In the genomic region with DNA sequence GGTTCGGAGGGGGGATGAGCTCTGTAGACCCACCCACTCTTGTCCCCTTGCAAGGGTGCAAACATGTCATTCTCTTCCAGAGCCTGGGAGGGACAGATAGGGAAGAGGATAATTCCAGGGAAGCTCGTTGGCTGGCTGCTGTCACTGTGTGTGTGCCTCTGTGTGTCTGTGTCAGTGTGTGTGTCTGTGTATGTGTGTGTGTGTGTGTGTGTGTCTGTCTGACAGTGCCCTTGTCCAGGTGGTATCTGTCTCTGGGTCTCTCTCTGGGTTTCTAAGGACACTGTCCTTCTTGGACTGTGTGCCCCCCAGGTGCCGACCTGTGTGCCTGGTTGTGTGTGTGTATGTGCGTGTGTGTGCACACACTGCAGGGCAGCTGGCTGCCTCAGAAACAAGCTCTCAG, we compare ENCODE assay signal across 31 cellular contexts.
"Had no signal": no experiment of that assay in that cellular context is flagged by ENCODE, and none has a peak within 500 bp of the region (broad histone marks: within the 10 kb centered on the region; RNA-seq: fewer than 3 reads in every experiment).

No MANE protein-coding gene starts in this region.

- H3K79me2 ChIP-seq: hepatocyte had no signal

- H3K4me3 Mint-ChIP-seq: activated CD4-positive, alpha-beta memory T cell treated with anti-CD3 and anti-CD28 coated beads, Interleukin-2, amount 10 ng/mL, durations not matched to agents 7 days and 5 days; activated CD4-positive, alpha-beta T cell treated with anti-CD3 and anti-CD28 coated beads, Interleukin-2, amount 10 ng/mL, durations not matched to agents 7 days and 5 days; activated naive CD4-positive, alpha-beta T cell treated with anti-CD3 and anti-CD28 coated beads, Interleukin-2, amount 10 ng/mL, durations not matched to agents 7 days and 5 days; activated naive CD8-positive, alpha-beta T cell treated with anti-CD3 and anti-CD28 coated beads, Interleukin-2, amount 10 ng/mL, durations not matched to agents 7 days and 5 days; activated T-cell treated with anti-CD3 and anti-CD28 coated beads, Interleukin-2, amount 50 U/mL, for 24 hours; activated T-cell treated with anti-CD3 and anti-CD28 coated beads, Interleukin-2, amount 50 U/mL, for 72 hours; brain; endodermal cell; T-helper 17 cell; WTC11 had no signal

- H3K36me3 ChIP-seq: ascending aorta, breast epithelium, cardiac muscle cell, colonic mucosa, heart left ventricle had no signal

- H3K4me1 ChIP-seq: ascending aorta, breast epithelium, colonic mucosa, heart left ventricle had no signal

- H3K27ac Mint-ChIP-seq: activated CD4-positive, alpha-beta memory T cell treated with anti-CD3 and anti-CD28 coated beads, Interleukin-2, amount 10 ng/mL, durations not matched to agents 7 days and 5 days; activated CD4-positive, alpha-beta T cell treated with anti-CD3 and anti-CD28 coated beads, Interleukin-2, amount 10 ng/mL, durations not matched to agents 7 days and 5 days; activated naive CD4-positive, alpha-beta T cell treated with anti-CD3 and anti-CD28 coated beads, Interleukin-2, amount 10 ng/mL, durations not matched to agents 7 days and 5 days; activated naive CD4-positive, alpha-beta T cell treated with anti-CD3 and anti-CD28 coated beads, Interleukin-2, amount 50 U/mL, for 72 hours; activated T-cell treated with anti-CD3 and anti-CD28 coated beads, Interleukin-2, amount 50 U/mL, for 24 hours; activated T-cell treated with anti-CD3 and anti-CD28 coated beads, Interleukin-2, amount 50 U/mL, for 72 hours; endodermal cell; T-helper 17 cell had no signal

- H3K4me1 Mint-ChIP-seq: activated CD4-positive, alpha-beta memory T cell treated with anti-CD3 and anti-CD28 coated beads, Interleukin-2, amount 10 ng/mL, durations not matched to agents 7 days and 5 days; activated CD4-positive, alpha-beta T cell treated with anti-CD3 and anti-CD28 coated beads, Interleukin-2, amount 10 ng/mL, durations not matched to agents 7 days and 5 days; activated naive CD4-positive, alpha-beta T cell treated with anti-CD3 and anti-CD28 coated beads, Interleukin-2, amount 10 ng/mL, durations not matched to agents 7 days and 5 days; activated naive CD8-positive, alpha-beta T cell treated with anti-CD3 and anti-CD28 coated beads, Interleukin-2, amount 10 ng/mL, durations not matched to agents 7 days and 5 days; T-helper 17 cell had no signal

- H3K9me3 ChIP-seq: ascending aorta, colonic mucosa, heart left ventricle had no signal

- H3K9me3 Mint-ChIP-seq: activated CD4-positive, alpha-beta memory T cell treated with anti-CD3 and anti-CD28 coated beads, Interleukin-2, amount 10 ng/mL, durations not matched to agents 7 days and 5 days; activated CD4-positive, alpha-beta T cell treated with anti-CD3 and anti-CD28 coated beads, Interleukin-2, amount 10 ng/mL, durations not matched to agents 7 days and 5 days; activated naive CD4-positive, alpha-beta T cell treated with anti-CD3 and anti-CD28 coated beads, Interleukin-2, amount 10 ng/mL, durations not matched to agents 7 days and 5 days; activated T-cell treated with anti-CD3 and anti-CD28 coated beads, Interleukin-2, amount 50 U/mL, for 24 hours; endodermal cell had no signal

- H2AFZ ChIP-seq: hepatocyte had no signal

- H3K27me3 Mint-ChIP-seq: activated CD4-positive, alpha-beta memory T cell treated with anti-CD3 and anti-CD28 coated beads, Interleukin-2, amount 10 ng/mL, durations not matched to agents 7 days and 5 days; activated CD4-positive, alpha-beta T cell treated with anti-CD3 and anti-CD28 coated beads, Interleukin-2, amount 10 ng/mL, durations not matched to agents 7 days and 5 days; activated naive CD4-positive, alpha-beta T cell treated with anti-CD3 and anti-CD28 coated beads, Interleukin-2, amount 10 ng/mL, durations not matched to agents 7 days and 5 days; activated naive CD8-positive, alpha-beta T cell treated with anti-CD3 and anti-CD28 coated beads, Interleukin-2, amount 10 ng/mL, durations not matched to agents 7 days and 5 days had no signal

- ATAC-seq: activated naive CD4-positive, alpha-beta T cell treated with anti-CD3 and anti-CD28 coated beads, Interleukin-2, amount 50 U/mL, for 72 hours; activated T-cell treated with anti-CD3 and anti-CD28 coated beads, Interleukin-2, amount 50 U/mL, for 72 hours; esophagus mucosa; heart left ventricle; T-helper 17 cell; WTC11 had no signal

- H3K4me2 ChIP-seq: hepatocyte had no signal

- H3K36me3 Mint-ChIP-seq: activated naive CD4-positive, alpha-beta T cell treated with anti-CD3 and anti-CD28 coated beads, Interleukin-2, amount 10 ng/mL, durations not matched to agents 7 days and 5 days; activated naive CD4-positive, alpha-beta T cell treated with anti-CD3 and anti-CD28 coated beads, Interleukin-2, amount 50 U/mL, for 72 hours; activated naive CD8-positive, alpha-beta T cell treated with anti-CD3 and anti-CD28 coated beads, Interleukin-2, amount 10 ng/mL, durations not matched to agents 7 days and 5 days; brain; WTC11 had no signal

- H3K4me3 ChIP-seq: ascending aorta, breast epithelium, cardiac muscle cell, colonic mucosa, dorsolateral prefrontal cortex, heart left ventricle, hepatocyte had no signal

- FAIRE-seq: frontal cortex had no signal

- H3K27me3 ChIP-seq: ascending aorta, cardiac muscle cell, colonic mucosa, hepatocyte had no signal

- DNase-seq: activated CD4-positive, alpha-beta memory T cell treated with anti-CD3 and anti-CD28 coated beads, Interleukin-2, amount 10 ng/mL, durations not matched to agents 7 days and 5 days; activated CD4-positive, alpha-beta T cell treated with anti-CD3 and anti-CD28 coated beads for 1 hour; activated CD4-positive, alpha-beta T cell treated with anti-CD3 and anti-CD28 coated beads for 4 hours; activated CD4-positive, alpha-beta T cell treated with anti-CD3 and anti-CD28 coated beads, Interleukin-2, amount 10 ng/mL, durations not matched to agents 7 days and 5 days; activated CD4-positive, alpha-beta T cell treated with anti-CD3 and anti-CD28 coated beads, Interleukin-2, amount 50 U/mL, for 4 hours; activated CD8-positive, alpha-beta memory T cell treated with anti-CD3 and anti-CD28 coated beads, Interleukin-2, amount 50 U/mL, for 48 hours; activated gamma-delta T cell; activated naive CD4-positive, alpha-beta T cell; activated naive CD4-positive, alpha-beta T cell treated with anti-CD3 and anti-CD28 coated beads, Interleukin-2, amount 10 ng/mL, durations not matched to agents 7 days and 5 days; activated naive CD8-positive, alpha-beta T cell treated with anti-CD3 and anti-CD28 coated beads, Interleukin-2, amount 10 ng/mL, durations not matched to agents 7 days and 5 days; activated T-cell treated with anti-CD3 and anti-CD28 coated beads for 4 hours; activated T-cell treated with anti-CD3 and anti-CD28 coated beads, Interleukin-2, amount 50 U/mL, for 24 hours; activated T-cell treated with anti-CD3 and anti-CD28 coated beads, Interleukin-2, amount 50 U/mL, for 72 hours; central memory CD4-positive, alpha-beta T cell; cerebellar nuclear complex; colonic mucosa; dorsolateral prefrontal cortex; effector memory CD4-positive, alpha-beta T cell; endodermal cell; foreskin fibroblast; heart left ventricle; T-helper 17 cell had no signal

- H3K27ac ChIP-seq: ascending aorta, breast epithelium, cardiac muscle cell, colonic mucosa, dorsolateral prefrontal cortex, heart left ventricle, hepatocyte had no signal
